15 cellular contexts compared by ENCODE assay signal in genomic region chr13:40943073-40943472, GRCh38.
"Had no signal": no experiment of that assay in that cellular context is flagged by ENCODE, and none has a peak within 500 bp of the region (broad histone marks: within the 10 kb centered on the region; RNA-seq: fewer than 3 reads in every experiment).

No MANE protein-coding gene starts in this region.

- H3K27me3 Mint-ChIP-seq: brain had no signal

- ATAC-seq: gastrocnemius medialis, heart right ventricle, left lung had no signal

- H3K27me3 ChIP-seq: dorsolateral prefrontal cortex, gastrocnemius medialis, heart right ventricle, left lung, transverse colon had no signal

- H3K4me1 Mint-ChIP-seq: brain had no signal

- H3K4me3 ChIP-seq: dorsolateral prefrontal cortex, gastrocnemius medialis, heart right ventricle, left lung, transverse colon had no signal

- DNase-seq: activated CD4-positive, alpha-beta T cell treated with anti-CD3 and anti-CD28 coated beads, Interleukin-2, amount 50 U/mL, for 48 hours; activated CD4-positive, CD25-positive, alpha-beta regulatory T cell treated with anti-CD3 and anti-CD28 coated beads, Interleukin-2, amount 50 U/mL, for 72 hours; activated naive CD4-positive, alpha-beta T cell treated with anti-CD3 and anti-CD28 coated beads, Interleukin-2, amount 50 U/mL, for 16 hours; amygdala; dorsolateral prefrontal cortex; gastrocnemius medialis; left lung; mesendoderm; retina; SW 1271; T-helper 9 cell; transverse colon had no signal

- H3K27ac Mint-ChIP-seq: brain had no signal

- H3K27ac ChIP-seq: dorsolateral prefrontal cortex, gastrocnemius medialis, left lung, transverse colon had no signal

- H3K9me3 ChIP-seq: gastrocnemius medialis, heart right ventricle, left lung, transverse colon had no signal

- FAIRE-seq: islet of Langerhans had no signal

- H3K9me3 Mint-ChIP-seq: brain had no signal

- H3K4me3 Mint-ChIP-seq: brain had no signal
